23 cellular contexts compared by ENCODE assay signal in genomic region chr4:23212558-23212957, GRCh38.
"Had no signal": no experiment of that assay in that cellular context is flagged by ENCODE, and none has a peak within 500 bp of the region (broad histone marks: within the 10 kb centered on the region; RNA-seq: fewer than 3 reads in every experiment).

No MANE protein-coding gene starts in this region.

- DNase-seq: IMR-90, Karpas-422, KG1, MM.1S, NCI-H1092 treated with DMSO at 0.1 percent for 48 hours, NCI-H1436 treated with DMSO at 0.1 percent for 48 hours, NCI-H1694, NCI-H187 treated with DMSO at 0.1 percent for 48 hours, NCI-H2029 treated with DMSO at 0.1 percent for 48 hours, NCI-H2171, NCI-H226, NCI-H446, NCI-H510A, NCI-H524 treated with DMSO at 0.1 percent for 48 hours, NCI-H69, NCI-H774, Right ventricle myocardium superior, RPMI8226, SIG-M5 had no signal

- H3K27ac ChIP-seq: SJSA1, SK-N-MC had no signal

- H3K9me3 ChIP-seq: SJSA1 had no signal

- H3K4me3 ChIP-seq: SJSA1, SK-N-MC had no signal

- H3K4me1 ChIP-seq: SJSA1 had no signal

- H3K36me3 ChIP-seq: SJSA1 had no signal

- H3K27me3 ChIP-seq: SJSA1 had no signal

- FAIRE-seq: HepG2, RCC 7860 had no signal

- ATAC-seq: HepG2 had no signal
